Comparison of ENCODE assay signal across 1 cellular context in the genomic region with DNA sequence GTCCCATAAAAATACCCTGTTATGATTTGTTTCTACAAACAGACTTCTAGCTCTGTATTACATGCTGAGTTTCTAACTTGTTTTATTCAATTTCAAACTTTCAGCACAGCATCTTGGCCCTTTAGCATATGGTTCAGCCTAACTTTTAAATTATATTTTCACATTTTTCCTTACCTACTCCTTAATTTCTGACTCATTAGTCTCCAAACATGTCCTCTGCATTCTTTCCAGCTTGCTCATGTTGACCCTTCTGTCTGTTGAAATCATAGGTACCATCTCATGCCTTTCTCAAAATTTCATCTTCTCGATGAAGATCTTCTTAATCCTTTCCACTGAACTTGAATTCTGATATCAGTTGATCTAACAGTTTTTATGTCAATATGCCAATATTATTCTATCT.
TF ChIP-seq lines count a peak whose summit lies in the region.

No MANE protein-coding gene starts in this region.

TF ChIP-seq in IMR-90, 13 proteins besides CTCF, POLR2A, EP300 and RAD21 (continued from another document):
- no peak for TF ChIP-seq MAZ (IDR thresholded peaks at IDR 0.05; ENCODE audit: borderline replicate concordance, low read depth, low read length)
TF ChIP-seq in IMR-90: peak in this region for 0.
